Comparison of ENCODE assay signal across 8 cellular contexts in genomic region chr19:58097783-58098681, GRCh38. TPM values are rescaled to one million over a fixed set of nuclear protein-coding genes. Genes with fewer than 3 reads are reported as not detected.
DNase-seq lines count a peak whose midpoint lies in the region; ATAC-seq and TF ChIP-seq lines count a peak whose summit lies in the region.

ZSCAN18 (minus strand) TSS chr19:58098231; CDS start chr19:58090267, 7,964 bp downstream.

- H3K27ac ChIP-seq in 22Rv1 (peak within 1 kb of the TSS; percentile 56), SK-N-MC (no peak within 1 kb of the TSS), ovary (peak within 1 kb of the TSS; percentile 86 to 90), testis (peak within 1 kb of the TSS; percentile 80 to 81)

- TF ChIP-seq POLR2A in ovary (IDR thresholded peaks at IDR 0.05) (peak; percentile 90), testis (IDR thresholded peaks at IDR 0.05) (no peak)

- peak within 1 kb of the TSS; percentile 77 for H3K4me3 ChIP-seq in Jurkat, Clone E6-1 (ENCODE audit: low read length)
- peak within 1 kb of the TSS; percentile 83 for H3K4me3 ChIP-seq in SK-N-MC
- peak within 1 kb of the TSS; percentile 86 for H3K4me3 ChIP-seq in ovary
- peak within 1 kb of the TSS; percentile 82 to 93 for H3K4me3 ChIP-seq in testis

- peak; percentile 51 for ATAC-seq in GM18858 (IDR thresholded peaks at IDR 0.05; ENCODE audit: unreplicated experiment)
- ATAC-seq in Right ventricle myocardium superior (ENCODE audit: poor library complexity), result peak; percentile 100

- H3K27me3 ChIP-seq in ovary, result no peaks in the 10 kb centered on the region
- no peaks in the 10 kb centered on the region for H3K27me3 ChIP-seq in testis

- peak within 1 kb of the TSS; percentile 65 for H3K9ac ChIP-seq in SK-N-MC (ENCODE audit: insufficient read length)

- H3K4me1 ChIP-seq in ovary (ENCODE audit: insufficient read depth), result peaks cover 6% of the 10 kb centered on the region
- peaks cover 13% of the 10 kb centered on the region for H3K4me1 ChIP-seq in testis

- peak; percentile 76 for TF ChIP-seq EP300 in ovary (IDR thresholded peaks at IDR 0.05)

- TF ChIP-seq CTCF in 22Rv1 (IDR thresholded peaks at IDR 0.05) (no peak), ovary (IDR thresholded peaks at IDR 0.05) (no peak), testis (IDR thresholded peaks at IDR 0.05) (no peak)

- 0 to 2% (median 1%) methylated on average over 63 to 67 of the region's 67 CpGs for WGBS in ovary, 3 donors
- 0% methylated on average over 59 to 63 of the region's 67 CpGs for WGBS in testis, 2 donors

- intact Hi-C loops in Right ventricle myocardium superior (cut with DNase I) (no loop called here), ovary (cut with DNase I) (no loop called here), testis (cut with DNase I; ENCODE audit: low total_unique reads) (no loop called here)

- H3K9me3 ChIP-seq in SK-N-MC (ENCODE audit: low read depth, low read length) (peaks cover 6% of the 10 kb centered on the region; the same call in 1 of the 2 replicates), ovary (peaks cover 0 to under 1% of the 10 kb centered on the region in 2 donors), testis (no peaks in the 10 kb centered on the region)

- peak; percentile 91 for DNase-seq in Jurkat, Clone E6-1 (ENCODE audit: low read depth, low spot score)
- DNase-seq in SK-N-MC (ENCODE audit: low read depth, low spot score) (peak; percentile 24), Right ventricle myocardium superior (peak; percentile 98), ovary (peak; percentile 97 to 99 (median 99)), testis (peak; percentile 98)
- peak; percentile 93 for DNase-seq in activated naive CD8-positive, alpha-beta T cell treated with anti-CD3 and anti-CD28 coated beads, Interleukin-2, amount 50 U/mL, for 16 hours (ENCODE audit: low read depth, low spot score)

- H3K36me3 ChIP-seq in SK-N-MC (ENCODE audit: insufficient read depth, low read length) (no peaks in the 10 kb centered on the region), ovary (no peaks in the 10 kb centered on the region), testis (ENCODE audit: low read depth, missing control alignments) (no peaks in the 10 kb centered on the region)

RNA-seq across cellular contexts. Expression of gene ZSCAN18, which starts in this region (rescaled TPM):
- 4.6 TPM for polyA plus RNA-seq in Jurkat, Clone E6-1 (2012; ENCODE audit: insufficient read depth, insufficient read length)
- total RNA-seq in Right ventricle myocardium superior, result 60.5 TPM
- total RNA-seq in ovary, result 100 to 1,000 TPM in 5 of 7 donors, 10 to 100 TPM in 2; 95.9 to 144 (median 119) TPM
- polyA plus RNA-seq in ovary, result 10 to 100 TPM; 32.1 to 93.3 TPM
- total RNA-seq in testis, result 100 to 1,000 TPM; 150 to 169 TPM
- 95.1 TPM for polyA plus RNA-seq in testis (ENCODE audit: insufficient read depth, low read depth, low replicate concordance)

Comparison
In these comparisons a context has a peak if more than half of its experiments do, and no peak if none do; other contexts are left out.
1. DNase-seq: peak in every context shown above with its lines; median percentile 99 in ovary; 98 in Right ventricle myocardium superior; 98 in testis; 93 in activated naive CD8-positive, alpha-beta T cell treated with anti-CD3 and anti-CD28 coated beads, Interleukin-2, amount 50 U/mL, for 16 hours; 91 in Jurkat, Clone E6-1; 24 in SK-N-MC.